In the genomic region with DNA sequence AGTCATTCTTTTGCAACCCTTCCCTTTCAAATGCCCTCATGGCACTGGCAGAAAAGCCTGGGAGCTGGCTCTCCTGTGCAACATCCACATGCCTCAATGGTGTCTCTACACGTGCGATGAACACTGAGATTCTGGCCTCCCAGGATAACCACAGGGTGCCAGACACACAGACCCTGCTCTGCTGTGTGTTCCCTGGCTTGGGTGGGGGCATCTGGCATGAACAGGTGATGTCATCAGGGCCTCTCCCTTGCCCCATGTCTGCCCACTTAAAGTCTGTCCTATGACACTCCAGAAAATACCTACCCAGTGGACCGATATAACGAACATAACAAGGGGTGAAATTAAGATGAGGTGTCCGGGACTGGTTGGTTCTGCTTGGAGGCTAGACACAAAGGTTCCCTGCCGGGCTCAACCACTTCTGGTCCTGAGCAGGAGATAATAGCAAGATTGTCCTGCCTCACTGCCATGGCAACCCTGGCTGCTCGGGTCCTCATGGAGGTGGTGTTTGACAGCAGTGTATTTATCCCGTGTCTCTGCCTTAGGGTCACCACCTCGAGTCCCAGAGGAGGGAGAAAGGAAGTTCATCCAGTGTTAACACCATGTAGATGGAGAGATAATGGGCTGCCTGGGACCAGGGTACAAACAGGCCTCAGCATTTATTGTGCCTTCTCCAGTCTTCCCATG, we compare ENCODE assay signal across 18 cellular contexts. TPM values are rescaled to one million over a fixed set of nuclear protein-coding genes. Genes with fewer than 3 reads are reported as not detected.
A peak's percentile ranks its signal among the peaks of the same experiment; 100 is the strongest.
DNase-seq lines count a peak whose midpoint lies in the region; ATAC-seq and TF ChIP-seq lines count a peak whose summit lies in the region.
"Had no signal": no experiment of that assay in that cellular context is flagged by ENCODE, and none has a peak within 500 bp of the region (broad histone marks: within the 10 kb centered on the region; RNA-seq: fewer than 3 reads in every experiment).

No MANE protein-coding gene starts in this region.

- peak overlapping the region in 1 of 7 donors; percentile 9 for H3K27ac Mint-ChIP-seq in CD14-positive monocyte

- peaks cover 0 to 1% of the 10 kb centered on the region in 2 donors for H3K36me3 Mint-ChIP-seq in CD14-positive monocyte

- H3K9me3 Mint-ChIP-seq in CD14-positive monocyte: peaks cover 0 to 3% (median 0%) of the 10 kb centered on the region in 7 donors

- no peaks in the 10 kb centered on the region for H3K4me1 Mint-ChIP-seq in CD14-positive monocyte

- ATAC-seq in SK-N-SH treated with all-trans-retinoic acid at 6 μM for 48 hours (peak; percentile 7), GM21381 (IDR thresholded peaks at IDR 0.05; ENCODE audit: unreplicated experiment) (no peak)
- ATAC-seq: activated CD4-positive, CD25-positive, alpha-beta regulatory T cell treated with anti-CD3 and anti-CD28 coated beads, Interleukin-2, amount 50 U/mL, for 24 hours had no signal

- peaks cover 64% of the 10 kb centered on the region for H3K27me3 ChIP-seq in H7 (ENCODE audit: control insufficient read depth, insufficient read depth, low read length)

- H3K4me3 Mint-ChIP-seq in CD14-positive monocyte: no peak overlapping the region

- no peaks in the 10 kb centered on the region for H3K36me3 ChIP-seq in H7 (replicated peaks; ENCODE audit: control insufficient read depth, insufficient read depth, low read length)
- H3K36me3 ChIP-seq: neutrophil had no signal

- TF ChIP-seq CTCF in CD14-positive monocyte (IDR thresholded peaks at IDR 0.05): no peak

- DNase-seq in NCI-H748 (lab: John Stamatoyannopoulos, UW; ENCODE audit: unreplicated experiment): peak; percentile 68
- no peak for DNase-seq in NCI-H748 treated with DMSO at 0.1 percent for 48 hours (lab: John Stamatoyannopoulos, UW)
- peak; percentile 50 for DNase-seq in H7
- peak; percentile 51 for DNase-seq in retina
- no peak for DNase-seq in CD14-positive monocyte (ENCODE audit: low spot score)
- DNase-seq in LoVo (ENCODE audit: low spot score): no peak
- DNase-seq: cerebellar nuclear complex, SHP77 treated with DMSO at 0.1 percent for 48 hours had no signal

- H3K4me3 ChIP-seq in H7 (ENCODE audit: insufficient read depth, low read depth, low read length): no peak overlapping the region
- H3K4me3 ChIP-seq: body of pancreas, lung, PC-9 had no signal

- H3K27me3 Mint-ChIP-seq in CD14-positive monocyte (ENCODE audit: low read depth in 3 of 3): peaks cover 25 to 62% (median 36%) of the 10 kb centered on the region in 3 donors

- intact Hi-C loops in CD14-positive monocyte (cut with micrococcal nuclease): no loop called here

TF ChIP-seq in SK-N-SH treated with all-trans-retinoic acid at 6 μM for 48 hours, 23 proteins besides CTCF, POLR2A, EP300 and RAD21:
- 0 out of 2 replicates have a peak, but pooled peaks have one; percentile 18 for TF ChIP-seq BACH2 (CRISPR knock-in tag; IDR thresholded peaks at IDR 0.05; ENCODE audit: borderline replicate concordance)
- no peak for TF ChIP-seq ZFP3 (CRISPR knock-in tag; IDR thresholded peaks at IDR 0.05)
- TF ChIP-seq TCF4 (CRISPR knock-in tag; IDR thresholded peaks at IDR 0.05; ENCODE audit: borderline replicate concordance): no peak
- no peak for TF ChIP-seq ZFP30 (CRISPR knock-in tag; IDR thresholded peaks at IDR 0.05)

RNA-seq across cellular contexts. Expression of a gene that starts 19.3 kb away (rescaled TPM):
- not detected in 2 replicates for total RNA-seq in H7 (2014; rRNA removed; shearing (Covaris generic))
- not detected for polyA plus RNA-seq in CD14-positive monocyte
- total RNA-seq: Calu3, lung, PC-9, pulmonary artery endothelial cell had no signal
- polyA plus RNA-seq: lung had no signal

RNA-seq across cellular contexts. Expression of a gene that starts 21.1 kb away (rescaled TPM):
- total RNA-seq in H7 (2014; rRNA removed; shearing (Covaris generic)): 0.07 and 0.22 TPM in 2 replicates
- polyA plus RNA-seq in CD14-positive monocyte: not detected
- total RNA-seq: Calu3, PC-9 had no signal

RNA-seq across cellular contexts. Expression of a gene that starts 22.9 kb away (rescaled TPM):
- total RNA-seq in H7 (2014; rRNA removed; shearing (Covaris generic)): 4.3 and 8.4 TPM in 2 replicates
- under 1 TPM; 0.17 to 0.20 TPM for polyA plus RNA-seq in CD14-positive monocyte
- total RNA-seq: skeletal muscle tissue had no signal

RNA-seq across cellular contexts. Expression of a gene that starts 54.0 kb away (rescaled TPM):
- 1.2 and 1.8 TPM in 2 replicates for total RNA-seq in H7 (2014; rRNA removed; shearing (Covaris generic))
- not detected for polyA plus RNA-seq in CD14-positive monocyte

Comparison
In these comparisons a context has a peak if more than half of its experiments do, and no peak if none do; other contexts are left out.
1. DNase-seq: peak in NCI-H748 (single experiment), H7 (single experiment) and retina (single experiment); none in NCI-H748 treated with DMSO at 0.1 percent for 48 hours (single experiment), CD14-positive monocyte (single experiment) and LoVo (single experiment).